Comparison of ENCODE assay signal across 1 cellular context in genomic region chr10:11551915-11552602, GRCh38.
TF ChIP-seq lines count a peak whose summit lies in the region.

No MANE protein-coding gene starts in this region.

TF ChIP-seq in GM23338, 12 proteins besides CTCF, POLR2A, EP300 and RAD21 (continued from another document):
- TF ChIP-seq POLR2AphosphoS5 (IDR thresholded peaks at IDR 0.05; ENCODE audit: low read depth) (no peak), REST (IDR thresholded peaks at IDR 0.05; ENCODE audit: unreplicated experiment) (no peak)
TF ChIP-seq in GM23338: peak in this region for 0.
